ENCODE assay signal across 1 cellular context in the genomic region with DNA sequence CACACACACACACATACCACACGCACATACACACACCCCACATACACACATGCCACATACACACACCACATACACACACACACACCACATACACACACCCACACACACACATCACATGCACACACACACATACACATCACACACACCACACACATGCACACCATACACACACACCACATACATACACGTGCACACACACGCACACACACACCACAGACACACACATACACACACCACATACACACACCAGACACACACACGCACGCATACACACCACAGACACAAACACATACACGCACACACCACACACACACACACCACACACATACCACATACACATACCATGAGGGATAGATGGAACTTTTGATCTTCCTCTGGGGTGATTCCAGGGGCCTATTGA.
TF ChIP-seq lines count a peak whose summit lies in the region.

No MANE protein-coding gene starts in this region.

TF ChIP-seq in HepG2, 621 proteins besides CTCF, POLR2A, EP300 and RAD21 (continued from another document):
- TF ChIP-seq NONO (IDR thresholded peaks at IDR 0.05) (0 out of 2 replicates have a peak, but pooled peaks have one; percentile 38), NONO (CRISPR knock-in tag; conservative IDR thresholded peaks at IDR 0.05) (no peak), ZKSCAN1 (IDR thresholded peaks at IDR 0.05; ENCODE audit: low read length) (no peak), HOXA9 (CRISPR knock-in tag; IDR thresholded peaks at IDR 0.05; ENCODE audit: borderline replicate concordance) (0 out of 2 replicates have a peak, but pooled peaks have one; percentile 52), ZNF207 (IDR thresholded peaks at IDR 0.05; ENCODE audit: borderline replicate concordance) (peak; percentile 93; the same call in 1 of the 2 replicates), RAD51 (IDR thresholded peaks at IDR 0.05; ENCODE audit: borderline replicate concordance) (0 out of 2 replicates have a peak, but pooled peaks have one; percentile 5), POGZ (CRISPR knock-in tag; IDR thresholded peaks at IDR 0.05) (no peak), JUNB (CRISPR knock-in tag; IDR thresholded peaks at IDR 0.05; ENCODE audit: borderline replicate concordance) (peak; percentile 53; the same call in 1 of the 2 replicates), IKZF1 (IDR thresholded peaks at IDR 0.05) (peak; percentile 82; the same call in 1 of the 2 replicates), ZNF646 (CRISPR knock-in tag; IDR thresholded peaks at IDR 0.05) (peak; percentile 96), FOXP1 (IDR thresholded peaks at IDR 0.05) (peak; percentile 55; the same call in 1 of the 2 replicates), FOXP1 (CRISPR knock-in tag; IDR thresholded peaks at IDR 0.05) (no peak), ATM (IDR thresholded peaks at IDR 0.05; ENCODE audit: borderline replicate concordance) (0 out of 2 replicates have a peak, but pooled peaks have one; percentile 81), TAF15 (IDR thresholded peaks at IDR 0.05; ENCODE audit: low read depth, low read length, poor library complexity, severe bottlenecking) (no peak), TOE1 (CRISPR knock-in tag; IDR thresholded peaks at IDR 0.05) (no peak), ZFP62 (CRISPR knock-in tag; IDR thresholded peaks at IDR 0.05) (no peak), SMARCC2 (IDR thresholded peaks at IDR 0.05) (no peak), FOXK2 (IDR thresholded peaks at IDR 0.05) (0 out of 2 replicates have a peak, but pooled peaks have one; percentile 36), ZNF282 (IDR thresholded peaks at IDR 0.05; ENCODE audit: partially characterized antibody) (peak; percentile 61), HIVEP1 (CRISPR knock-in tag; IDR thresholded peaks at IDR 0.05) (no peak), SOX6 (IDR thresholded peaks at IDR 0.05) (0 out of 2 replicates have a peak, but pooled peaks have one; percentile 39), SOX6 (CRISPR knock-in tag; IDR thresholded peaks at IDR 0.05) (no peak), EED (CRISPR knock-in tag; IDR thresholded peaks at IDR 0.05) (0 out of 2 replicates have a peak, but pooled peaks have one; percentile 21), STAT6 (CRISPR knock-in tag; IDR thresholded peaks at IDR 0.05; ENCODE audit: borderline replicate concordance) (no peak), TRIM22 (IDR thresholded peaks at IDR 0.05) (0 out of 2 replicates have a peak, but pooled peaks have one; percentile 89)
- TF ChIP-seq, protein P1, sequence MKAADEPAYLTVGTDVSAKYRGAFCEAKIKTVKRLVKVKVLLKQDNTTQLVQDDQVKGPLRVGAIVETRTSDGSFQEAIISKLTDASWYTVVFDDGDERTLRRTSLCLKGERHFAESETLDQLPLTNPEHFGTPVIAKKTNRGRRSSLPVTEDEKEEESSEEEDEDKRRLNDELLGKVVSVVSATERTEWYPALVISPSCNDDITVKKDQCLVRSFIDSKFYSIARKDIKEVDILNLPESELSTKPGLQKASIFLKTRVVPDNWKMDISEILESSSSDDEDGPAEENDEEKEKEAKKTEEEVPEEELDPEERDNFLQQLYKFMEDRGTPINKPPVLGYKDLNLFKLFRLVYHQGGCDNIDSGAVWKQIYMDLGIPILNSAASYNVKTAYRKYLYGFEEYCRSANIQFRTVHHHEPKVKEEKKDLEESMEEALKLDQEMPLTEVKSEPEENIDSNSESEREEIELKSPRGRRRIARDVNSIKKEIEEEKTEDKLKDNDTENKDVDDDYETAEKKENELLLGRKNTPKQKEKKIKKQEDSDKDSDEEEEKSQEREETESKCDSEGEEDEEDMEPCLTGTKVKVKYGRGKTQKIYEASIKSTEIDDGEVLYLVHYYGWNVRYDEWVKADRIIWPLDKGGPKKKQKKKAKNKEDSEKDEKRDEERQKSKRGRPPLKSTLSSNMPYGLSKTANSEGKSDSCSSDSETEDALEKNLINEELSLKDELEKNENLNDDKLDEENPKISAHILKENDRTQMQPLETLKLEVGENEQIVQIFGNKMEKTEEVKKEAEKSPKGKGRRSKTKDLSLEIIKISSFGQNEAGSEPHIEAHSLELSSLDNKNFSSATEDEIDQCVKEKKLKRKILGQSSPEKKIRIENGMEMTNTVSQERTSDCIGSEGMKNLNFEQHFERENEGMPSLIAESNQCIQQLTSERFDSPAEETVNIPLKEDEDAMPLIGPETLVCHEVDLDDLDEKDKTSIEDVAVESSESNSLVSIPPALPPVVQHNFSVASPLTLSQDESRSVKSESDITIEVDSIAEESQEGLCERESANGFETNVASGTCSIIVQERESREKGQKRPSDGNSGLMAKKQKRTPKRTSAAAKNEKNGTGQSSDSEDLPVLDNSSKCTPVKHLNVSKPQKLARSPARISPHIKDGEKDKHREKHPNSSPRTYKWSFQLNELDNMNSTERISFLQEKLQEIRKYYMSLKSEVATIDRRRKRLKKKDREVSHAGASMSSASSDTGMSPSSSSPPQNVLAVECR (CRISPR knock-in tag; IDR thresholded peaks at IDR 0.05; ENCODE audit: borderline replicate concordance): no peak
- TF ChIP-seq, protein P2, sequence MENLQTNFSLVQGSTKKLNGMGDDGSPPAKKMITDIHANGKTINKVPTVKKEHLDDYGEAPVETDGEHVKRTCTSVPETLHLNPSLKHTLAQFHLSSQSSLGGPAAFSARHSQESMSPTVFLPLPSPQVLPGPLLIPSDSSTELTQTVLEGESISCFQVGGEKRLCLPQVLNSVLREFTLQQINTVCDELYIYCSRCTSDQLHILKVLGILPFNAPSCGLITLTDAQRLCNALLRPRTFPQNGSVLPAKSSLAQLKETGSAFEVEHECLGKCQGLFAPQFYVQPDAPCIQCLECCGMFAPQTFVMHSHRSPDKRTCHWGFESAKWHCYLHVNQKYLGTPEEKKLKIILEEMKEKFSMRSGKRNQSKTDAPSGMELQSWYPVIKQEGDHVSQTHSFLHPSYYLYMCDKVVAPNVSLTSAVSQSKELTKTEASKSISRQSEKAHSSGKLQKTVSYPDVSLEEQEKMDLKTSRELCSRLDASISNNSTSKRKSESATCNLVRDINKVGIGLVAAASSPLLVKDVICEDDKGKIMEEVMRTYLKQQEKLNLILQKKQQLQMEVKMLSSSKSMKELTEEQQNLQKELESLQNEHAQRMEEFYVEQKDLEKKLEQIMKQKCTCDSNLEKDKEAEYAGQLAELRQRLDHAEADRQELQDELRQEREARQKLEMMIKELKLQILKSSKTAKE (CRISPR knock-in tag; IDR thresholded peaks at IDR 0.05; ENCODE audit: borderline replicate concordance): peak; percentile 35; the same call in 1 of the 2 replicates
